ENCODE assay signal across 8 cellular contexts in genomic region chr10:85548038-85548437, GRCh38.
DNase-seq lines count a peak whose midpoint lies in the region; ATAC-seq, FAIRE-seq and TF ChIP-seq lines count a peak whose summit lies in the region.

No MANE protein-coding gene starts in this region.

- no peak overlapping the region for H3K9ac ChIP-seq in astrocyte (ENCODE audit: low read length)

- no peaks in the 10 kb centered on the region for H4K20me1 ChIP-seq in astrocyte (ENCODE audit: insufficient read depth, low read length)

- DNase-seq in CD4-positive, CD25-positive, alpha-beta regulatory T cell, result peak in 2 of 3 donors; percentile 28 to 37
- peak; percentile 44 for DNase-seq in NCI-H345 treated with DMSO at 0.1 percent for 48 hours (lab: John Stamatoyannopoulos, UW; ENCODE audit: unreplicated experiment)
- peak; percentile 21 for DNase-seq in astrocyte (ENCODE audit: low read depth)
- DNase-seq in kidney epithelial cell (ENCODE audit: low read depth), result no peak
- no peak for DNase-seq in aorta
- DNase-seq in epidermal melanocyte (ENCODE audit: insufficient read length, low spot score), result no peak

- 13 to 20% methylated on average over 2 of the region's 2 CpGs for WGBS in aorta, 2 donors

- peaks cover 15% of the 10 kb centered on the region for H3K27me3 Mint-ChIP-seq in CD4-positive, CD25-positive, alpha-beta regulatory T cell
- H3K27me3 Mint-ChIP-seq in astrocyte (ENCODE audit: low read depth, unreplicated experiment), result no peaks in the 10 kb centered on the region

- ATAC-seq in CD4-positive, CD25-positive, alpha-beta regulatory T cell (ENCODE audit: low read depth in 2 of 2), result no peak
- ATAC-seq in GM18868 (IDR thresholded peaks at IDR 0.05; ENCODE audit: unreplicated experiment) (peak; percentile 94), HG03039 (IDR thresholded peaks at IDR 0.05; ENCODE audit: unreplicated experiment) (peak; percentile 85), aorta (ENCODE audit: low FRiP score) (peak; percentile 29)

- no peak for FAIRE-seq in astrocyte (lab: Jason Lieb, UNC)

- H3K4me3 Mint-ChIP-seq in CD4-positive, CD25-positive, alpha-beta regulatory T cell, result no peak overlapping the region
- H3K4me3 Mint-ChIP-seq in astrocyte (ENCODE audit: unreplicated experiment), result no peak overlapping the region

- H3K27ac Mint-ChIP-seq in CD4-positive, CD25-positive, alpha-beta regulatory T cell, result no peak overlapping the region
- H3K27ac Mint-ChIP-seq in astrocyte (ENCODE audit: unreplicated experiment), result no peak overlapping the region

- H3K36me3 ChIP-seq in CD4-positive, CD25-positive, alpha-beta regulatory T cell (ENCODE audit: control insufficient read depth, insufficient read depth, low read length), result no peaks in the 10 kb centered on the region
- H3K36me3 ChIP-seq in astrocyte (ENCODE audit: insufficient read depth, low read length), result no peaks in the 10 kb centered on the region
- no peaks in the 10 kb centered on the region for H3K36me3 ChIP-seq in kidney epithelial cell (ENCODE audit: control insufficient read depth, insufficient read depth, low read length)
- no peaks in the 10 kb centered on the region for H3K36me3 ChIP-seq in aorta (ENCODE audit: control insufficient read depth in 1 of 2, insufficient read depth in 2 of 2, low read length in 1 of 2)

- H3K9me3 Mint-ChIP-seq in CD4-positive, CD25-positive, alpha-beta regulatory T cell, result peaks cover 0 to 4% (median 0%) of the 10 kb centered on the region in 7 donors
- peaks cover 2% of the 10 kb centered on the region for H3K9me3 Mint-ChIP-seq in astrocyte (ENCODE audit: unreplicated experiment)

- no peak overlapping the region for H3K4me2 ChIP-seq in astrocyte (ENCODE audit: low read length)

- TF ChIP-seq CTCF in astrocyte (IDR thresholded peaks at IDR 0.05; ENCODE audit: insufficient read depth, low read depth, low read length) (peak; percentile 37), kidney epithelial cell (IDR thresholded peaks at IDR 0.05; ENCODE audit: insufficient read depth, low read length, poor library complexity, severe bottlenecking) (peak; percentile 57)

- no peaks in the 10 kb centered on the region for H3K27me3 ChIP-seq in CD4-positive, CD25-positive, alpha-beta regulatory T cell (ENCODE audit: control insufficient read depth, insufficient read depth, low read length)
- H3K27me3 ChIP-seq in astrocyte (ENCODE audit: insufficient read depth, low read length) (no peaks in the 10 kb centered on the region), kidney epithelial cell (ENCODE audit: control insufficient read depth, insufficient read depth, low read length) (no peaks in the 10 kb centered on the region), aorta (ENCODE audit: control insufficient read depth in 1 of 2, insufficient read depth in 2 of 2, low read length in 1 of 2) (no peaks in the 10 kb centered on the region)

- no peak overlapping the region for H3K4me3 ChIP-seq in CD4-positive, CD25-positive, alpha-beta regulatory T cell (ENCODE audit: low read depth, low read length)
- H3K4me3 ChIP-seq in astrocyte (ENCODE audit: insufficient read depth, low read depth, low read length) (no peak overlapping the region), kidney epithelial cell (ENCODE audit: low read depth, low read length) (no peak overlapping the region), aorta (ENCODE audit: low read length in 2 of 2) (no peak overlapping the region)

- H3K4me1 Mint-ChIP-seq in CD4-positive, CD25-positive, alpha-beta regulatory T cell, result peaks cover 0 to 4% (median 0%) of the 10 kb centered on the region in 4 donors
- H3K4me1 Mint-ChIP-seq in astrocyte (ENCODE audit: low read depth, unreplicated experiment), result peaks cover 6% of the 10 kb centered on the region

- H2AFZ ChIP-seq in astrocyte (ENCODE audit: low read depth, low read length), result no peak overlapping the region

- H3K9me3 ChIP-seq in CD4-positive, CD25-positive, alpha-beta regulatory T cell (ENCODE audit: control insufficient read depth in 2 of 2, low read length in 2 of 2), result no peaks in the 10 kb centered on the region
- no peaks in the 10 kb centered on the region for H3K9me3 ChIP-seq in astrocyte (ENCODE audit: insufficient read depth, low read depth, low read length)
- no peaks in the 10 kb centered on the region for H3K9me3 ChIP-seq in aorta (ENCODE audit: control insufficient read depth, low read length)

- H3K79me2 ChIP-seq in astrocyte (ENCODE audit: insufficient read depth, low read length), result no peaks in the 10 kb centered on the region

- intact Hi-C loops in aorta (cut with DNase I), result loop anchor here (5.0 to 10.0 kb wide), 2 partner anchors 827 to 829 kb away; no protein-coding TSS in a partner anchor

- H3K4me1 ChIP-seq in CD4-positive, CD25-positive, alpha-beta regulatory T cell (ENCODE audit: control insufficient read depth, insufficient read depth, low read length, poor library complexity, severe bottlenecking), result no peaks in the 10 kb centered on the region
- no peaks in the 10 kb centered on the region for H3K4me1 ChIP-seq in astrocyte (ENCODE audit: insufficient read depth, low read length)
- no peaks in the 10 kb centered on the region for H3K4me1 ChIP-seq in aorta (ENCODE audit: control insufficient read depth in 1 of 2, insufficient read depth in 2 of 2, low read length in 2 of 2)

- H3K27ac ChIP-seq in CD4-positive, CD25-positive, alpha-beta regulatory T cell (ENCODE audit: insufficient read depth, low read length, poor library complexity, severe bottlenecking), result no peak overlapping the region
- no peak overlapping the region for H3K27ac ChIP-seq in astrocyte (ENCODE audit: low read depth, low read length)
- no peak overlapping the region for H3K27ac ChIP-seq in aorta (ENCODE audit: low read depth in 1 of 2, low read length in 2 of 2)

- no peaks in the 10 kb centered on the region for H3K36me3 Mint-ChIP-seq in CD4-positive, CD25-positive, alpha-beta regulatory T cell
- no peaks in the 10 kb centered on the region for H3K36me3 Mint-ChIP-seq in astrocyte (ENCODE audit: low read depth, unreplicated experiment)

Comparison
In these comparisons a context has a peak if more than half of its experiments do, and no peak if none do; other contexts are left out.
1. ATAC-seq: peak in GM18868 (single experiment), HG03039 (single experiment) and aorta (single experiment); none in CD4-positive, CD25-positive, alpha-beta regulatory T cell (0 of 2).
2. DNase-seq: peak in CD4-positive, CD25-positive, alpha-beta regulatory T cell (2 of 3), NCI-H345 treated with DMSO at 0.1 percent for 48 hours (single experiment) and astrocyte (single experiment); none in kidney epithelial cell (single experiment), aorta (0 of 2) and epidermal melanocyte (single experiment).